17 cellular contexts compared by ENCODE assay signal in the genomic region with DNA sequence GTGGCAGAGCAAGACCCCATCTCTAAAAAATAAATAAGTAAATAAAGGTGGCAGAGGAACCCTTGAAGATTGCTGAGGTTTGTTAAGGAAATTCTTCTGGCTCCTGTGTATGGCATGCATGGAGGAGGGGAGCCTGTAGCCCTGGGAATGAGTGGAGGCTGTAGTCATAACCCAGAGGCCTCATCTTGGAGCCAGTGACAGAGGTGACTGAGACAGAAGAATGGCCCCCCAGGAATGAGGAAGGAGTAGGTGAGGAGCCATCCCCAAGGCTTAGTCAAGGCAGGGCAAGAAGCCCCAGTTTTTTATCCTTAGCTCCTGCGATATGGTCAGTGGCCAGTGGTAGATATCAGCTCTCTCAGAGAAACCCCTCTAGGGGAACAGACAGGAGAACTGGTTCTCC. TPM values are rescaled to one million over a fixed set of nuclear protein-coding genes. Genes with fewer than 3 reads are reported as not detected.
DNase-seq lines count a peak whose midpoint lies in the region; ATAC-seq and TF ChIP-seq lines count a peak whose summit lies in the region.
"Had no signal": no experiment of that assay in that cellular context is flagged by ENCODE, and none has a peak within 500 bp of the region (broad histone marks: within the 10 kb centered on the region; RNA-seq: fewer than 3 reads in every experiment).

No MANE protein-coding gene starts in this region.

- TF ChIP-seq CTCF in chondrocyte (IDR thresholded peaks at IDR 0.05) = no peak

- H3K4me3 Mint-ChIP-seq in activated T-helper 17 cell treated with anti-CD3 and anti-CD28 coated beads, Interleukin-2, amount 50 U/mL, for 72 hours = no peak overlapping the region
- H3K4me3 Mint-ChIP-seq in chondrocyte (ENCODE audit: unreplicated experiment) = no peak overlapping the region

- DNase-seq in AG08395 (ENCODE audit: low spot score) (peak; percentile 38), EL (peak; percentile 40), kidney tubule cell (ENCODE audit: low spot score) (peak; percentile 84), NCI-H69 (lab: John Stamatoyannopoulos, UW) (no peak), RKO (ENCODE audit: low spot score) (no peak), chondrocyte (ENCODE audit: low spot score) (no peak)
- no peak for DNase-seq in stimulated activated naive CD4-positive, alpha-beta T cell (lab: John Stamatoyannopoulos, UW)
- DNase-seq: 8988T, BE2C, DMS79, Kasumi-1, NCI-H1417 treated with DMSO at 0.1 percent for 48 hours, NCI-H187, NCI-H526 treated with DMSO at 0.1 percent for 48 hours had no signal

- no peaks in the 10 kb centered on the region for H3K9me3 Mint-ChIP-seq in activated T-helper 17 cell treated with anti-CD3 and anti-CD28 coated beads, Interleukin-2, amount 50 U/mL, for 72 hours
- no peaks in the 10 kb centered on the region for H3K9me3 Mint-ChIP-seq in chondrocyte (ENCODE audit: low read depth)

- ATAC-seq in activated T-helper 17 cell treated with anti-CD3 and anti-CD28 coated beads, Interleukin-2, amount 50 U/mL, for 72 hours (replicated peaks) = no peak
- ATAC-seq: HCT116, SK-N-SH treated with all-trans-retinoic acid at 6 μM for 48 hours had no signal

- peak overlapping the region; percentile 12 for H3K27ac Mint-ChIP-seq in activated T-helper 17 cell treated with anti-CD3 and anti-CD28 coated beads, Interleukin-2, amount 50 U/mL, for 72 hours
- no peak overlapping the region for H3K27ac Mint-ChIP-seq in chondrocyte (ENCODE audit: unreplicated experiment)

- no peaks in the 10 kb centered on the region for H3K27me3 Mint-ChIP-seq in activated T-helper 17 cell treated with anti-CD3 and anti-CD28 coated beads, Interleukin-2, amount 50 U/mL, for 72 hours
- H3K27me3 Mint-ChIP-seq in chondrocyte (ENCODE audit: low read depth) = no peaks in the 10 kb centered on the region

- H3K36me3 Mint-ChIP-seq in activated T-helper 17 cell treated with anti-CD3 and anti-CD28 coated beads, Interleukin-2, amount 50 U/mL, for 72 hours (ENCODE audit: low read depth) = no peaks in the 10 kb centered on the region
- H3K36me3 Mint-ChIP-seq in chondrocyte (ENCODE audit: low read depth) = peaks cover 1% of the 10 kb centered on the region

- peaks cover 21% of the 10 kb centered on the region for H3K4me1 Mint-ChIP-seq in activated T-helper 17 cell treated with anti-CD3 and anti-CD28 coated beads, Interleukin-2, amount 50 U/mL, for 72 hours
- H3K4me1 Mint-ChIP-seq in chondrocyte (ENCODE audit: low read depth) = no peaks in the 10 kb centered on the region

RNA-seq across cellular contexts. Expression of a gene that starts 46.5 kb away (rescaled TPM):
- under 1 TPM; 0.13 to 0.22 TPM for total RNA-seq in activated T-helper 17 cell treated with anti-CD3 and anti-CD28 coated beads, Interleukin-2, amount 50 U/mL, for 72 hours
- 0.77 to 0.82 TPM (median 0.77 TPM) in 3 replicates for total RNA-seq in chondrocyte

Comparison
In these comparisons a context has a peak if more than half of its experiments do, and no peak if none do; other contexts are left out.
1. DNase-seq: peak in AG08395 (single experiment), EL (single experiment) and kidney tubule cell (single experiment); none in NCI-H69 (single experiment), stimulated activated naive CD4-positive, alpha-beta T cell (0 of 6), RKO (single experiment) and chondrocyte (single experiment).